8 cellular contexts compared by ENCODE assay signal in genomic region chr2:27211943-27212625, GRCh38. TPM values are rescaled to one million over a fixed set of nuclear protein-coding genes. Genes with fewer than 3 reads are reported as not detected.
DNase-seq lines count a peak whose midpoint lies in the region; ATAC-seq, FAIRE-seq and TF ChIP-seq lines count a peak whose summit lies in the region.

Gene ATRAID, plus strand, starts transcription at chr2:27212041. Its CDS starts 328 bp downstream, at chr2:27212369.
Gene SLC5A6, minus strand, starts transcription at chr2:27212268. Its CDS starts 4,618 bp downstream, at chr2:27207650.

- H3K27ac ChIP-seq in parathyroid adenoma = peak within 1 kb of the TSS; percentile 94
- peak within 1 kb of the TSS; percentile 93 to 96 (median 95) for H3K27ac ChIP-seq in thyroid gland

- H2AFZ ChIP-seq in parathyroid adenoma = peak within 1 kb of the TSS; percentile 99

- peak; percentile 93 for FAIRE-seq in GM12891 (lab: Jason Lieb, UNC)

- H3K9ac ChIP-seq in parathyroid adenoma = peak within 1 kb of the TSS; percentile 77

- ATAC-seq in HG02798 (IDR thresholded peaks at IDR 0.05; ENCODE audit: poor library complexity, unreplicated experiment) (peak; percentile 85), Right ventricle myocardium inferior (peak; percentile 98)

- H3K27me3 ChIP-seq in parathyroid adenoma (ENCODE audit: control insufficient read depth, insufficient read depth, low read length) (no peaks in the 10 kb centered on the region), thyroid gland (no peaks in the 10 kb centered on the region)

- H3K4me2 ChIP-seq in parathyroid adenoma (ENCODE audit: low read length) = peak within 1 kb of the TSS; percentile 96

- H3K9me3 ChIP-seq in parathyroid adenoma (ENCODE audit: control insufficient read depth, low read length) = no peaks in the 10 kb centered on the region
- H3K9me3 ChIP-seq in thyroid gland = no peaks in the 10 kb centered on the region

- H3K4me1 ChIP-seq in parathyroid adenoma = peaks cover 9% of the 10 kb centered on the region
- peaks cover 13 to 17% of the 10 kb centered on the region in 2 donors for H3K4me1 ChIP-seq in thyroid gland

- TF ChIP-seq CTCF in parathyroid adenoma (IDR thresholded peaks at IDR 0.05) (no peak), thyroid gland (IDR thresholded peaks at IDR 0.05) (no peak)

- TF ChIP-seq POLR2A in GM12891 (IDR thresholded peaks at IDR 0.05; ENCODE audit: low read depth, low read length) (peak; percentile 96), thyroid gland (IDR thresholded peaks at IDR 0.05) (peak; percentile 49 to 94)

- DNase-seq in GM12891 (ENCODE audit: insufficient read length, low spot score) (peak; percentile 93), NCI-H1417 treated with DMSO at 0.1 percent for 48 hours (lab: John Stamatoyannopoulos, UW) (peak; percentile 80), SW480 (ENCODE audit: low spot score) (peak; percentile 90), Right ventricle myocardium inferior (ENCODE audit: missing footprints) (peak; percentile 95), thyroid gland (peak; percentile 90 to 91)
- DNase-seq in activated naive CD8-positive, alpha-beta T cell treated with anti-CD3 and anti-CD28 coated beads, Interleukin-2, amount 50 U/mL, for 16 hours (ENCODE audit: low read depth, low spot score) = peak; percentile 82

- H3K36me3 ChIP-seq in parathyroid adenoma (ENCODE audit: control insufficient read depth, insufficient read depth, low read length) = no peaks in the 10 kb centered on the region
- peaks cover 0 to 16% of the 10 kb centered on the region in 2 donors for H3K36me3 ChIP-seq in thyroid gland

- H3K79me2 ChIP-seq in parathyroid adenoma = peaks cover 2% of the 10 kb centered on the region

- intact Hi-C loops in Right ventricle myocardium inferior (cut with DNase I) = loop anchor here (5.0 kb wide), 2 partner anchors 160 to 240 kb away; partner anchors contain the start of genes EIF2B4, MAPRE3 and SNX17
- intact Hi-C loops in thyroid gland (cut with DNase I) = no loop called here

- WGBS in thyroid gland, 2 donors = 0 to 1% methylated on average over 8 to 20 of the region's 73 CpGs

- peak within 1 kb of the TSS; percentile 84 for H3K4me3 ChIP-seq in parathyroid adenoma (ENCODE audit: low read depth, low read length)
- H3K4me3 ChIP-seq in thyroid gland (replicated peaks in 1 of 3) = peak within 1 kb of the TSS; percentile 43 to 67 (median 54)

TF ChIP-seq in GM12891, 5 proteins besides CTCF, POLR2A, EP300 and RAD21:
- TF ChIP-seq PAX5 (IDR thresholded peaks at IDR 0.05; ENCODE audit: insufficient read depth, low read length, severe bottlenecking) (peak; percentile 25), POU2F2 (IDR thresholded peaks at IDR 0.05; ENCODE audit: low read depth, low read length) (peak; percentile 61; the same call in 1 of the 2 replicates), TAF1 (IDR thresholded peaks at IDR 0.05; ENCODE audit: low read depth, low read length) (peak; percentile 95), POLR2AphosphoS5 (IDR thresholded peaks at IDR 0.05; ENCODE audit: low read depth, low read length) (peak; percentile 96), SPI1 (IDR thresholded peaks at IDR 0.05; ENCODE audit: low read depth, low read length) (no peak)

RNA-seq across cellular contexts. Expression of gene ATRAID, which starts in this region (rescaled TPM):
- polyA plus RNA-seq in GM12891 (2012; ENCODE audit: low read depth, missing spikeins) = 86.9 TPM
- total RNA-seq in Right ventricle myocardium inferior = 115 TPM
- total RNA-seq in thyroid gland = 100 to 1,000 TPM; 149 to 345 (median 254) TPM

RNA-seq across cellular contexts. Expression of gene SLC5A6, which starts in this region (rescaled TPM):
- 50.3 TPM for polyA plus RNA-seq in GM12891 (2012; ENCODE audit: low read depth, missing spikeins)
- total RNA-seq in Right ventricle myocardium inferior (12.3 TPM), thyroid gland (10 to 100 TPM; 10.9 to 34.0 (median 22.0) TPM)

Comparison
In these comparisons a context has a peak if more than half of its experiments do, and no peak if none do; other contexts are left out.
1. Peak in every context shown above with its lines: DNase-seq, ATAC-seq, H3K4me3 ChIP-seq and H3K27ac ChIP-seq.